Comparison of ENCODE assay signal across 8 cellular contexts in genomic region chr12:49842519-49843352, GRCh38. TPM values are rescaled to one million over a fixed set of nuclear protein-coding genes. Genes with fewer than 3 reads are reported as not detected.
DNase-seq lines count a peak whose midpoint lies in the region; ATAC-seq and TF ChIP-seq lines count a peak whose summit lies in the region.

Gene BCDIN3D, minus strand, starts transcription at chr12:49843106. Its CDS starts 19 bp downstream, at chr12:49843087.

- POLR2A ChIA-PET in activated CD4-positive, alpha-beta memory T cell treated with anti-CD3 and anti-CD28 coated beads for 36 hours (lab: Charles Lee), result interaction anchor here (0.6 to 1.4 kb wide), 4 partner anchors 17 to 139 kb away, joined by 3 to 12 read pairs (median 4); partner anchors contain the start of gene TMBIM6

- peaks cover 0 to 5% (median 2%) of the 10 kb centered on the region in 3 donors for H3K27me3 Mint-ChIP-seq in CD14-positive monocyte (ENCODE audit: low read depth in 3 of 3)
- no peaks in the 10 kb centered on the region for H3K27me3 Mint-ChIP-seq in activated CD4-positive, alpha-beta memory T cell treated with anti-CD3 and anti-CD28 coated beads for 36 hours

- DNase-seq in CD14-positive monocyte (ENCODE audit: low spot score), result peak; percentile 92
- DNase-seq in NCI-H774 (lab: John Stamatoyannopoulos, UW), result peak; percentile 94
- peak; percentile 97 for DNase-seq in activated CD4-positive, alpha-beta memory T cell treated with anti-CD3 and anti-CD28 coated beads for 36 hours
- peak; percentile 81 to 94 (median 90) for DNase-seq in dorsolateral prefrontal cortex
- DNase-seq in lung (ENCODE audit: low spot score), result peak; percentile 94
- peak; percentile 91 to 94 (median 91) for DNase-seq in stimulated activated CD4-positive, alpha-beta T cell treated with anti-CD3 and anti-CD28 coated beads, TNF-alpha, amount 100 ng/mL, for 24 hours (ENCODE audit: low read depth in 3 of 3)

- intact Hi-C loops in CD14-positive monocyte (cut with micrococcal nuclease), result no loop called here
- intact Hi-C loops in activated CD4-positive, alpha-beta memory T cell treated with anti-CD3 and anti-CD28 coated beads for 36 hours (cut with micrococcal nuclease), result loop anchor here (1.0 to 5.0 kb wide), 3 partner anchors 14 to 102 kb away; partner anchors contain the start of genes NCKAP5L and TMBIM6
- intact Hi-C loops in dorsolateral prefrontal cortex (cut with DNase I), result loop anchor here in 1 of 2 donors (2.0 kb wide), 1 partner anchor 14 kb away; the partner anchor contains the start of gene NCKAP5L

- peak within 1 kb of the TSS; percentile 42 to 97 (median 87) for H3K27ac ChIP-seq in dorsolateral prefrontal cortex
- H3K27ac ChIP-seq in lung (ENCODE audit: low read depth in 1 of 2, low read length in 1 of 2), result peak within 1 kb of the TSS; percentile 82 to 87

- no peaks in the 10 kb centered on the region for H3K36me3 ChIP-seq in lung (ENCODE audit: control insufficient read depth in 2 of 2, insufficient read depth in 2 of 2, low read length in 2 of 2)

- CTCF ChIA-PET in activated CD4-positive, alpha-beta memory T cell treated with anti-CD3 and anti-CD28 coated beads for 36 hours (lab: Charles Lee), result interaction anchor here (0.9 to 2.1 kb wide), 9 partner anchors 15 to 269 kb away, joined by 3 to 13 read pairs (median 6); partner anchors contain the start of genes NCKAP5L and TMBIM6

- H3K4me1 ChIP-seq in lung (ENCODE audit: control insufficient read depth in 2 of 2, insufficient read depth in 2 of 2, low read length in 2 of 2), result peaks cover 0 to 2% of the 10 kb centered on the region in 2 donors

- TF ChIP-seq CTCF in CD14-positive monocyte (IDR thresholded peaks at IDR 0.05) (no peak), dorsolateral prefrontal cortex (IDR thresholded peaks at IDR 0.05 in 54 of 56, conservative IDR thresholded peaks at IDR 0.05 in 2 of 56; ENCODE audit: low read depth in 1 of 56, partially characterized antibody in 56 of 56) (peak in 24 of 56 donors; percentile 5 to 55 (median 30)), lung (IDR thresholded peaks at IDR 0.05; ENCODE audit: control extremely low read depth, extremely low read depth) (no peak)

- peak within 1 kb of the TSS; percentile 51 to 96 (median 83) for H3K4me3 ChIP-seq in dorsolateral prefrontal cortex
- H3K4me3 ChIP-seq in lung, result peak within 1 kb of the TSS; percentile 65

- peak within 1 kb of the TSS; percentile 89 to 93 for H3K4me3 Mint-ChIP-seq in CD14-positive monocyte
- H3K4me3 Mint-ChIP-seq in activated CD4-positive, alpha-beta memory T cell treated with anti-CD3 and anti-CD28 coated beads for 36 hours, result peak within 1 kb of the TSS; percentile 90

- H3K27me3 ChIP-seq in dorsolateral prefrontal cortex (no peaks in the 10 kb centered on the region), lung (ENCODE audit: control insufficient read depth, insufficient read depth) (no peaks in the 10 kb centered on the region)

- peaks cover 0 to 3% (median 0%) of the 10 kb centered on the region in 7 donors for H3K9me3 Mint-ChIP-seq in CD14-positive monocyte
- H3K9me3 Mint-ChIP-seq in activated CD4-positive, alpha-beta memory T cell treated with anti-CD3 and anti-CD28 coated beads for 36 hours, result no peaks in the 10 kb centered on the region

- ATAC-seq in GM19438 (IDR thresholded peaks at IDR 0.05; ENCODE audit: low read depth, unreplicated experiment), result peak; percentile 84
- ATAC-seq in HG03571 (IDR thresholded peaks at IDR 0.05; ENCODE audit: unreplicated experiment), result peak; percentile 73
- ATAC-seq in lung (ENCODE audit: insufficient read depth, low FRiP score), result peak; percentile 93

- H3K27ac Mint-ChIP-seq in CD14-positive monocyte, result peak within 1 kb of the TSS; percentile 90 to 97 (median 95)
- peak within 1 kb of the TSS; percentile 94 for H3K27ac Mint-ChIP-seq in activated CD4-positive, alpha-beta memory T cell treated with anti-CD3 and anti-CD28 coated beads for 36 hours

- H3K4me1 Mint-ChIP-seq in CD14-positive monocyte, result peaks cover 29% of the 10 kb centered on the region
- H3K4me1 Mint-ChIP-seq in activated CD4-positive, alpha-beta memory T cell treated with anti-CD3 and anti-CD28 coated beads for 36 hours (ENCODE audit: low read depth), result peaks cover 33% of the 10 kb centered on the region

- no peaks in the 10 kb centered on the region for H3K9me3 ChIP-seq in lung (ENCODE audit: control insufficient read depth in 2 of 2, insufficient read depth in 1 of 2, low read length in 1 of 2)

- H3K36me3 Mint-ChIP-seq in CD14-positive monocyte, result peaks cover 3 to 8% of the 10 kb centered on the region in 2 donors
- peaks cover 4% of the 10 kb centered on the region for H3K36me3 Mint-ChIP-seq in activated CD4-positive, alpha-beta memory T cell treated with anti-CD3 and anti-CD28 coated beads for 36 hours

- 0 to 1% methylated on average over 55 of the region's 55 CpGs for WGBS in lung, 2 donors

RNA-seq across cellular contexts. Expression of gene BCDIN3D, which starts in this region (rescaled TPM):
- 1 to 10 TPM in 1 of 2 donors, under 1 TPM in 1; 0.71 to 1.2 TPM for polyA plus RNA-seq in CD14-positive monocyte
- 1 to 10 TPM; 5.8 to 6.1 TPM for total RNA-seq in activated CD4-positive, alpha-beta memory T cell treated with anti-CD3 and anti-CD28 coated beads for 36 hours
- 1 to 10 TPM; 2.4 to 8.0 (median 4.3) TPM for total RNA-seq in dorsolateral prefrontal cortex
- total RNA-seq in lung, result 1 to 10 TPM; 2.6 to 4.4 TPM
- 1 to 10 TPM; 2.6 to 3.4 TPM for polyA plus RNA-seq in lung

Comparison
In these comparisons a context has a peak if more than half of its experiments do, and no peak if none do; other contexts are left out.
1. Peak in every context shown above with its lines: DNase-seq, ATAC-seq, H3K4me3 ChIP-seq and H3K27ac ChIP-seq.